Comparison of ENCODE assay signal across 19 cellular contexts in genomic region chr14:56126514-56126913, GRCh38.
"Had no signal": no experiment of that assay in that cellular context is flagged by ENCODE, and none has a peak within 500 bp of the region (broad histone marks: within the 10 kb centered on the region; RNA-seq: fewer than 3 reads in every experiment).

No MANE protein-coding gene starts in this region.

- H3K9me3 Mint-ChIP-seq: activated naive CD4-positive, alpha-beta T cell treated with anti-CD3 and anti-CD28 coated beads, Interleukin-2, amount 50 U/mL, for 24 hours; dendritic cell treated with granulocyte-macrophage colony-stimulating factor and Interleukin-4, amounts not matched to agents 40 ng/mL and 50 ng/mL, for 4 days; memory B cell; nephron; stimulated activated memory B cell treated with anti-CD40 and anti-IgM and Interleukin-4, amounts not matched to agents 10 μg/mL and 1 μg/mL and 100 μg/mL, for 72 hours had no signal

- DNase-seq: activated CD4-positive, alpha-beta T cell treated with anti-CD3 and anti-CD28 coated beads for 1 hour; activated CD4-positive, alpha-beta T cell treated with anti-CD3 and anti-CD28 coated beads, Interleukin-2, amount 50 U/mL, for 1 hour; activated gamma-delta T cell treated with Interleukin-2 at 50 U/mL for 16 hours; activated T-cell treated with anti-CD3 and anti-CD28 coated beads, Interleukin-2, amount 50 U/mL, for 1 hour; anterior cingulate cortex; brain microvascular endothelial cell; effector CD4-positive, alpha-beta T cell; foreskin melanocyte; hippocampal formation; left cardiac atrium; stimulated activated CD4-positive, alpha-beta T cell treated with anti-CD3 and anti-CD28 coated beads, Interleukin-15, amount 100 ng/mL, for 24 hours; stomach had no signal

- H3K4me3 Mint-ChIP-seq: activated naive CD4-positive, alpha-beta T cell treated with anti-CD3 and anti-CD28 coated beads, Interleukin-2, amount 50 U/mL, for 24 hours; dendritic cell treated with granulocyte-macrophage colony-stimulating factor and Interleukin-4, amounts not matched to agents 40 ng/mL and 50 ng/mL, for 4 days; memory B cell; nephron; stimulated activated memory B cell treated with anti-CD40 and anti-IgM and Interleukin-4, amounts not matched to agents 10 μg/mL and 1 μg/mL and 100 μg/mL, for 72 hours had no signal

- H3K27ac Mint-ChIP-seq: activated naive CD4-positive, alpha-beta T cell treated with anti-CD3 and anti-CD28 coated beads, Interleukin-2, amount 50 U/mL, for 24 hours; dendritic cell treated with granulocyte-macrophage colony-stimulating factor and Interleukin-4, amounts not matched to agents 40 ng/mL and 50 ng/mL, for 4 days; memory B cell; nephron; stimulated activated memory B cell treated with anti-CD40 and anti-IgM and Interleukin-4, amounts not matched to agents 10 μg/mL and 1 μg/mL and 100 μg/mL, for 72 hours had no signal

- ATAC-seq: esophagus mucosa; left cardiac atrium; sciatic nerve; stimulated activated memory B cell treated with anti-CD40 and anti-IgM and Interleukin-4, amounts not matched to agents 10 μg/mL and 1 μg/mL and 100 μg/mL, for 72 hours had no signal

- H3K27me3 Mint-ChIP-seq: dendritic cell treated with granulocyte-macrophage colony-stimulating factor and Interleukin-4, amounts not matched to agents 40 ng/mL and 50 ng/mL, for 4 days; stimulated activated memory B cell treated with anti-CD40 and anti-IgM and Interleukin-4, amounts not matched to agents 10 μg/mL and 1 μg/mL and 100 μg/mL, for 72 hours had no signal

- H3K36me3 Mint-ChIP-seq: activated naive CD4-positive, alpha-beta T cell treated with anti-CD3 and anti-CD28 coated beads, Interleukin-2, amount 50 U/mL, for 24 hours; stimulated activated memory B cell treated with anti-CD40 and anti-IgM and Interleukin-4, amounts not matched to agents 10 μg/mL and 1 μg/mL and 100 μg/mL, for 72 hours had no signal
